ENCODE assay signal across 22 cellular contexts in genomic region chr3:171343688-171344087, GRCh38.
"Had no signal": no experiment of that assay in that cellular context is flagged by ENCODE, and none has a peak within 500 bp of the region (broad histone marks: within the 10 kb centered on the region; RNA-seq: fewer than 3 reads in every experiment).

No MANE protein-coding gene starts in this region.

- H3K27me3 ChIP-seq: colonic mucosa, esophagus squamous epithelium, gastroesophageal sphincter, hepatocyte, pancreas, transverse colon had no signal

- H3K27me3 Mint-ChIP-seq: memory B cell; progenitor cell of endocrine pancreas; stimulated activated naive CD8-positive, alpha-beta T cell treated with anti-CD3 and anti-CD28 coated beads, Interleukin-15, Interleukin-2, amounts not matched to agents 100 ng/mL and 50 ng/mL, for 24 hours had no signal

- H3K9me3 ChIP-seq: colonic mucosa, esophagus squamous epithelium, gastroesophageal sphincter, left ventricle myocardium inferior, lower lobe of right lung, pancreas, thoracic aorta, transverse colon had no signal

- H3K27ac ChIP-seq: colonic mucosa, esophagus squamous epithelium, gastroesophageal sphincter, hepatocyte, left ventricle myocardium inferior, lower lobe of right lung, pancreas, thoracic aorta, transverse colon had no signal

- H3K4me3 ChIP-seq: colonic mucosa, esophagus squamous epithelium, gastroesophageal sphincter, hepatocyte, left ventricle myocardium inferior, lower lobe of right lung, pancreas, smooth muscle cell, thoracic aorta, transverse colon had no signal

- H3K36me3 ChIP-seq: colonic mucosa, esophagus squamous epithelium, gastroesophageal sphincter, left ventricle myocardium inferior, lower lobe of right lung, pancreas, thoracic aorta, transverse colon had no signal

- H3K4me3 Mint-ChIP-seq: memory B cell; mesothelial cell of epicardium; nephron; stimulated activated naive CD8-positive, alpha-beta T cell treated with anti-CD3 and anti-CD28 coated beads, Interleukin-15, Interleukin-2, amounts not matched to agents 100 ng/mL and 50 ng/mL, for 24 hours had no signal

- FAIRE-seq: kidney, pancreas had no signal

- DNase-seq: colonic mucosa; dermis blood vessel endothelial cell; esophagus squamous epithelium; foreskin fibroblast; kidney; left cardiac atrium; left ventricle myocardium inferior; lower lobe of right lung; occipital lobe; pancreas; right cardiac atrium; stimulated activated CD4-positive, alpha-beta T cell treated with anti-CD3 and anti-CD28 coated beads, Interleukin-2, amount 100 ng/mL, for 48 hours; transverse colon had no signal

- ATAC-seq: gastroesophageal sphincter, left cardiac atrium, lower lobe of right lung, pancreas, right cardiac atrium had no signal

- H3K27ac Mint-ChIP-seq: memory B cell; mesothelial cell of epicardium; nephron; progenitor cell of endocrine pancreas; stimulated activated naive CD8-positive, alpha-beta T cell treated with anti-CD3 and anti-CD28 coated beads, Interleukin-15, Interleukin-2, amounts not matched to agents 100 ng/mL and 50 ng/mL, for 24 hours had no signal

- H3K36me3 Mint-ChIP-seq: mesothelial cell of epicardium had no signal
